ENCODE assay signal across 25 cellular contexts in genomic region chr7:133698127-133698526, GRCh38.
DNase-seq lines count a peak whose midpoint lies in the region; ATAC-seq and TF ChIP-seq lines count a peak whose summit lies in the region.
"Had no signal": no experiment of that assay in that cellular context is flagged by ENCODE, and none has a peak within 500 bp of the region (broad histone marks: within the 10 kb centered on the region; RNA-seq: fewer than 3 reads in every experiment).

No MANE protein-coding gene starts in this region.

- H3K36me3 ChIP-seq in adipocyte (ENCODE audit: control insufficient read depth, insufficient read depth, low read length, severe bottlenecking) (no peaks in the 10 kb centered on the region), fibroblast of lung (ENCODE audit: control insufficient read depth, insufficient read depth, low read length) (no peaks in the 10 kb centered on the region), smooth muscle cell (ENCODE audit: low read depth) (no peaks in the 10 kb centered on the region), neural progenitor cell (no peaks in the 10 kb centered on the region), gastroesophageal sphincter (no peaks in the 10 kb centered on the region)
- H3K36me3 ChIP-seq: BE2C, SJCRH30, spleen, stomach, uterus had no signal

- H3K4me2 ChIP-seq in fibroblast of lung (ENCODE audit: extremely low read depth, insufficient read depth, low read length) (no peak overlapping the region), smooth muscle cell (peak overlapping the region; percentile 51), neural progenitor cell (no peak overlapping the region)
- H3K4me2 ChIP-seq: KMS-11 had no signal

- H2AFZ ChIP-seq in fibroblast of lung (ENCODE audit: low read length), result no peak overlapping the region
- no peak overlapping the region for H2AFZ ChIP-seq in smooth muscle cell (ENCODE audit: low read depth)
- no peak overlapping the region for H2AFZ ChIP-seq in neural progenitor cell (replicated peaks)

- ATAC-seq in left lobe of liver, result no peak
- no peak for ATAC-seq in gastroesophageal sphincter
- ATAC-seq: T-cell had no signal

- H3F3A ChIP-seq in smooth muscle cell (ENCODE audit: low read depth) (peaks cover 4% of the 10 kb centered on the region), neural progenitor cell (ENCODE audit: low read depth) (no peaks in the 10 kb centered on the region)

- H3K9ac ChIP-seq in adipocyte (ENCODE audit: low read length) (no peak overlapping the region), fibroblast of lung (ENCODE audit: insufficient read depth, low read length) (no peak overlapping the region), smooth muscle cell (ENCODE audit: low read depth) (no peak overlapping the region), neural progenitor cell (no peak overlapping the region)
- H3K9ac ChIP-seq: KMS-11 had no signal

- H3K9me3 ChIP-seq in adipocyte (ENCODE audit: control insufficient read depth, low read length), result no peaks in the 10 kb centered on the region
- H3K9me3 ChIP-seq in fibroblast of lung (ENCODE audit: control insufficient read depth, insufficient read depth, low read depth, low read length), result no peaks in the 10 kb centered on the region
- no peaks in the 10 kb centered on the region for H3K9me3 ChIP-seq in smooth muscle cell (replicated peaks; ENCODE audit: low read depth)
- H3K9me3 ChIP-seq in neural progenitor cell (ENCODE audit: low read depth), result no peaks in the 10 kb centered on the region
- no peaks in the 10 kb centered on the region for H3K9me3 ChIP-seq in gastroesophageal sphincter
- H3K9me3 ChIP-seq: BE2C, SJCRH30, spleen, stomach, uterus had no signal

- TF ChIP-seq EP300 in gastroesophageal sphincter (IDR thresholded peaks at IDR 0.05), result no peak

- H3K79me2 ChIP-seq in fibroblast of lung (ENCODE audit: control insufficient read depth, insufficient read depth, low read length), result no peaks in the 10 kb centered on the region
- no peaks in the 10 kb centered on the region for H3K79me2 ChIP-seq in smooth muscle cell (ENCODE audit: low read depth)
- H3K79me2 ChIP-seq in neural progenitor cell (ENCODE audit: low read depth), result no peaks in the 10 kb centered on the region

- H3K4me3 ChIP-seq in adipocyte (ENCODE audit: low read length) (no peak overlapping the region), fibroblast of lung (replicated peaks in 1 of 4; ENCODE audit: control extremely low read depth in 1 of 4, insufficient read depth in 1 of 4, low read depth in 3 of 4, low read length in 4 of 4) (no peak overlapping the region), smooth muscle cell (no peak overlapping the region), neural progenitor cell (no peak overlapping the region), gastroesophageal sphincter (no peak overlapping the region)
- H3K4me3 ChIP-seq: GM12878, SJCRH30, spleen, stomach, uterus had no signal

- H3K4me3 Mint-ChIP-seq in neural progenitor cell, result no peak overlapping the region
- H3K4me3 Mint-ChIP-seq: activated naive CD4-positive, alpha-beta T cell treated with anti-CD3 and anti-CD28 coated beads, Interleukin-2, amount 50 U/mL, for 24 hours; CD8-positive, alpha-beta memory T cell; H9; T-cell had no signal

- H4K20me1 ChIP-seq in fibroblast of lung (ENCODE audit: control insufficient read depth, extremely low read depth, insufficient read depth, low read length), result no peaks in the 10 kb centered on the region
- peaks cover 18% of the 10 kb centered on the region for H4K20me1 ChIP-seq in smooth muscle cell (ENCODE audit: low read depth)
- no peaks in the 10 kb centered on the region for H4K20me1 ChIP-seq in neural progenitor cell (ENCODE audit: low read depth)

- H3K27ac Mint-ChIP-seq in neural progenitor cell, result no peak overlapping the region
- H3K27ac Mint-ChIP-seq: activated naive CD4-positive, alpha-beta T cell treated with anti-CD3 and anti-CD28 coated beads, Interleukin-2, amount 50 U/mL, for 24 hours; CD8-positive, alpha-beta memory T cell; H9; T-cell had no signal

- H3K27ac ChIP-seq in fibroblast of lung (ENCODE audit: insufficient read depth, low read length) (no peak overlapping the region), smooth muscle cell (ENCODE audit: low read depth) (peak overlapping the region; percentile 10), neural progenitor cell (no peak overlapping the region), gastroesophageal sphincter (no peak overlapping the region)
- H3K27ac ChIP-seq: HL-60, KMS-11, SJCRH30, spleen, stomach, uterus had no signal

- WGBS in smooth muscle cell (ENCODE audit: low lambda C conversion rate), result 45% methylated on average over 6 of the region's 6 CpGs
- 87 to 90% methylated on average over 4 of the region's 6 CpGs for WGBS in gastroesophageal sphincter (ENCODE audit: low coverage in 1 of 2), 2 donors

- no peaks in the 10 kb centered on the region for H3K27me3 Mint-ChIP-seq in neural progenitor cell (ENCODE audit: insufficient read depth, low read depth)
- H3K27me3 Mint-ChIP-seq: activated naive CD4-positive, alpha-beta T cell treated with anti-CD3 and anti-CD28 coated beads, Interleukin-2, amount 50 U/mL, for 24 hours; CD8-positive, alpha-beta memory T cell; T-cell had no signal

- H3K4me1 ChIP-seq in adipocyte (ENCODE audit: control insufficient read depth, insufficient read depth, low read length) (peaks cover 25% of the 10 kb centered on the region), fibroblast of lung (ENCODE audit: control insufficient read depth, extremely low read depth, insufficient read depth, low read length) (peaks cover 2% of the 10 kb centered on the region), smooth muscle cell (ENCODE audit: low read depth) (no peaks in the 10 kb centered on the region), neural progenitor cell (peaks cover 8% of the 10 kb centered on the region), gastroesophageal sphincter (no peaks in the 10 kb centered on the region)
- H3K4me1 ChIP-seq: uterus had no signal

- TF ChIP-seq POLR2A in gastroesophageal sphincter (IDR thresholded peaks at IDR 0.05), result no peak

- no peak for TF ChIP-seq CTCF in fibroblast of lung (conservative IDR thresholded peaks at IDR 0.05 in 1 of 2, IDR thresholded peaks at IDR 0.05 in 1 of 2; ENCODE audit: low read depth in 1 of 2, low read length in 2 of 2)
- TF ChIP-seq CTCF in smooth muscle cell (IDR thresholded peaks at IDR 0.05; ENCODE audit: borderline replicate concordance, insufficient read depth, poor library complexity, severe bottlenecking), result no peak
- TF ChIP-seq CTCF in neural progenitor cell (IDR thresholded peaks at IDR 0.05), result no peak
- TF ChIP-seq CTCF in gastroesophageal sphincter (IDR thresholded peaks at IDR 0.05), result no peak

- peaks cover 2% of the 10 kb centered on the region for H3K4me1 Mint-ChIP-seq in neural progenitor cell

- no peaks in the 10 kb centered on the region for H3K9me3 Mint-ChIP-seq in neural progenitor cell
- H3K9me3 Mint-ChIP-seq: activated naive CD4-positive, alpha-beta T cell treated with anti-CD3 and anti-CD28 coated beads, Interleukin-2, amount 50 U/mL, for 24 hours; CD8-positive, alpha-beta memory T cell; H9; immature natural killer cell; T-cell had no signal

- no peaks in the 10 kb centered on the region for H3K36me3 Mint-ChIP-seq in neural progenitor cell

- H3K27me3 ChIP-seq in adipocyte (replicated peaks; ENCODE audit: control insufficient read depth, insufficient read depth, low read length), result no peaks in the 10 kb centered on the region
- H3K27me3 ChIP-seq in fibroblast of lung (ENCODE audit: control insufficient read depth, insufficient read depth, low read length), result no peaks in the 10 kb centered on the region
- H3K27me3 ChIP-seq in smooth muscle cell (ENCODE audit: low read depth), result no peaks in the 10 kb centered on the region
- H3K27me3 ChIP-seq in neural progenitor cell, result no peaks in the 10 kb centered on the region
- H3K27me3 ChIP-seq in gastroesophageal sphincter, result no peaks in the 10 kb centered on the region
- H3K27me3 ChIP-seq: BE2C, SJCRH30, spleen, stomach, uterus had no signal

- DNase-seq in HT1080 (ENCODE audit: low read depth) (peak; percentile 32), adipocyte (ENCODE audit: low read depth) (peak; percentile 35), fibroblast of lung (ENCODE audit: low read depth in 2 of 2) (peak; percentile 28 to 44), smooth muscle cell (lab: John Stamatoyannopoulos, UW; ENCODE audit: unreplicated experiment) (no peak), left lobe of liver (ENCODE audit: low spot score) (no peak), neural progenitor cell (ENCODE audit: low spot score) (no peak)
- DNase-seq: activated CD4-positive, alpha-beta T cell treated with anti-CD3 and anti-CD28 coated beads for 48 hours; BE2C; CD8-positive, alpha-beta memory T cell; central memory CD4-positive, alpha-beta T cell; H9; immature natural killer cell; NCI-H1436 treated with DMSO at 0.1 percent for 48 hours; NCI-H2107; SJCRH30; spleen; stimulated activated CD8-positive, alpha-beta memory T cell treated with anti-CD3 and anti-CD28 coated beads, Interleukin-4, amount 100 ng/mL, for 48 hours; stomach; T-cell; uterus had no signal

Comparison
In these comparisons a context has a peak if more than half of its experiments do, and no peak if none do; other contexts are left out.
1. DNase-seq: peak in HT1080 (single experiment), adipocyte (single experiment) and fibroblast of lung (2 of 2); none in smooth muscle cell (single experiment), left lobe of liver (single experiment) and neural progenitor cell (single experiment).